ENCODE assay signal across 27 cellular contexts in genomic region chr2:177880278-177880677, GRCh38.
"Had no signal": no experiment of that assay in that cellular context is flagged by ENCODE, and none has a peak within 500 bp of the region (broad histone marks: within the 10 kb centered on the region; RNA-seq: fewer than 3 reads in every experiment).

No MANE protein-coding gene starts in this region.

- ATAC-seq: activated CD4-positive, alpha-beta T cell treated with anti-CD3 and anti-CD28 coated beads for 36 hours; activated CD8-positive, alpha-beta memory T cell treated with anti-CD3 and anti-CD28 coated beads, Interleukin-2, amount 10 ng/mL, durations not matched to agents 7 days and 5 days; activated CD8-positive, alpha-beta T cell treated with anti-CD3 and anti-CD28 coated beads, Interleukin-2, amount 10 ng/mL, durations not matched to agents 7 days and 5 days; activated naive CD4-positive, alpha-beta T cell treated with anti-CD3 and anti-CD28 coated beads, Interleukin-2, amount 50 U/mL, for 72 hours; foreskin keratinocyte had no signal

- H3K4me3 ChIP-seq: colonic mucosa, esophagus muscularis mucosa, gastrocnemius medialis had no signal

- DNase-seq: activated CD4-positive, alpha-beta memory T cell treated with anti-CD3 and anti-CD28 coated beads for 36 hours; activated CD4-positive, alpha-beta T cell treated with anti-CD3 and anti-CD28 coated beads for 36 hours; activated CD4-positive, alpha-beta T cell treated with anti-CD3 and anti-CD28 coated beads, Interleukin-2, amount 10 ng/mL, durations not matched to agents 24 days and 14 days; activated CD4-positive, CD25-positive, alpha-beta regulatory T cell; activated CD4-positive, CD25-positive, alpha-beta regulatory T cell treated with anti-CD3 and anti-CD28 coated beads, Interleukin-2, amount 50 U/mL, for 72 hours; activated CD8-positive, alpha-beta memory T cell treated with anti-CD3 and anti-CD28 coated beads, Interleukin-2, amount 10 ng/mL, durations not matched to agents 7 days and 5 days; activated CD8-positive, alpha-beta memory T cell treated with anti-CD3 and anti-CD28 coated beads, Interleukin-2, amount 50 U/mL, for 4 hours; activated CD8-positive, alpha-beta T cell treated with anti-CD3 and anti-CD28 coated beads, Interleukin-2, amount 10 ng/mL, durations not matched to agents 7 days and 5 days; activated effector memory CD4-positive, alpha-beta T cell treated with anti-CD3 and anti-CD28 coated beads, Interleukin-2, amount 50 U/mL, for 16 hours; activated naive CD4-positive, alpha-beta T cell treated with anti-CD3 and anti-CD28 coated beads for 36 hours; activated naive CD8-positive, alpha-beta T cell treated with anti-CD3 and anti-CD28 coated beads, Interleukin-2, amount 10 ng/mL, durations not matched to agents 7 days and 5 days; activated T-cell treated with anti-CD3 and anti-CD28 coated beads, Interleukin-2, amount 50 U/mL, for 1 hour; activated T-cell treated with anti-CD3 and anti-CD28 coated beads, Interleukin-2, amount 50 U/mL, for 48 hours; brain microvascular endothelial cell; caudate nucleus; colonic mucosa; effector CD8-positive, alpha-beta T cell; foreskin keratinocyte; gastrocnemius medialis; glutamatergic neuron; T-helper 2 cell had no signal

- H3K4me3 Mint-ChIP-seq: activated CD4-positive, alpha-beta memory T cell treated with anti-CD3 and anti-CD28 coated beads for 36 hours; activated CD4-positive, alpha-beta T cell treated with anti-CD3 and anti-CD28 coated beads for 36 hours; activated CD4-positive, alpha-beta T cell treated with anti-CD3 and anti-CD28 coated beads, Interleukin-2, amount 10 ng/mL, durations not matched to agents 24 days and 14 days; activated CD8-positive, alpha-beta memory T cell treated with anti-CD3 and anti-CD28 coated beads, Interleukin-2, amount 10 ng/mL, durations not matched to agents 7 days and 5 days; activated CD8-positive, alpha-beta T cell treated with anti-CD3 and anti-CD28 coated beads, Interleukin-2, amount 10 ng/mL, durations not matched to agents 7 days and 5 days; activated naive CD4-positive, alpha-beta T cell treated with anti-CD3 and anti-CD28 coated beads for 36 hours; activated naive CD8-positive, alpha-beta T cell treated with anti-CD3 and anti-CD28 coated beads, Interleukin-2, amount 10 ng/mL, durations not matched to agents 7 days and 5 days; activated T-helper 1 cell treated with anti-CD3 and anti-CD28 coated beads, Interleukin-12 subunit alpha, Interleukin-12 subunit beta, Interleukin-2, Interleukin-4 antibody, amounts not matched to agents 30 ng/mL and 10 ng/mL and 1 ng/mL, durations not matched to agents 14 hours and 24 hours and 36 hours had no signal

- H3K36me3 Mint-ChIP-seq: activated CD4-positive, alpha-beta memory T cell treated with anti-CD3 and anti-CD28 coated beads for 36 hours; activated CD8-positive, alpha-beta memory T cell treated with anti-CD3 and anti-CD28 coated beads, Interleukin-2, amount 10 ng/mL, durations not matched to agents 7 days and 5 days; activated naive CD4-positive, alpha-beta T cell treated with anti-CD3 and anti-CD28 coated beads, Interleukin-2, amount 50 U/mL, for 72 hours; activated naive CD8-positive, alpha-beta T cell treated with anti-CD3 and anti-CD28 coated beads, Interleukin-2, amount 10 ng/mL, durations not matched to agents 7 days and 5 days had no signal

- H3K9me3 ChIP-seq: colonic mucosa, esophagus muscularis mucosa, gastrocnemius medialis had no signal

- H3K27ac ChIP-seq: brain microvascular endothelial cell, colonic mucosa, esophagus muscularis mucosa, foreskin keratinocyte had no signal

- H3K4me1 Mint-ChIP-seq: activated CD4-positive, alpha-beta T cell treated with anti-CD3 and anti-CD28 coated beads for 36 hours; activated CD4-positive, alpha-beta T cell treated with anti-CD3 and anti-CD28 coated beads, Interleukin-2, amount 10 ng/mL, durations not matched to agents 24 days and 14 days; activated CD8-positive, alpha-beta memory T cell treated with anti-CD3 and anti-CD28 coated beads, Interleukin-2, amount 10 ng/mL, durations not matched to agents 7 days and 5 days; activated naive CD8-positive, alpha-beta T cell treated with anti-CD3 and anti-CD28 coated beads, Interleukin-2, amount 10 ng/mL, durations not matched to agents 7 days and 5 days had no signal

- H3K36me3 ChIP-seq: brain microvascular endothelial cell, colonic mucosa, esophagus muscularis mucosa, gastrocnemius medialis had no signal

- FAIRE-seq: astrocyte, bronchial epithelial cell had no signal

- H3K4me1 ChIP-seq: colonic mucosa, esophagus muscularis mucosa, foreskin keratinocyte had no signal

- H3K27ac Mint-ChIP-seq: activated CD4-positive, alpha-beta memory T cell treated with anti-CD3 and anti-CD28 coated beads for 36 hours; activated CD4-positive, alpha-beta T cell treated with anti-CD3 and anti-CD28 coated beads for 36 hours; activated CD4-positive, alpha-beta T cell treated with anti-CD3 and anti-CD28 coated beads, Interleukin-2, amount 10 ng/mL, durations not matched to agents 24 days and 14 days; activated CD8-positive, alpha-beta memory T cell treated with anti-CD3 and anti-CD28 coated beads, Interleukin-2, amount 10 ng/mL, durations not matched to agents 7 days and 5 days; activated CD8-positive, alpha-beta T cell treated with anti-CD3 and anti-CD28 coated beads, Interleukin-2, amount 10 ng/mL, durations not matched to agents 7 days and 5 days; activated naive CD4-positive, alpha-beta T cell treated with anti-CD3 and anti-CD28 coated beads for 36 hours; activated naive CD4-positive, alpha-beta T cell treated with anti-CD3 and anti-CD28 coated beads, Interleukin-2, amount 50 U/mL, for 72 hours; activated naive CD8-positive, alpha-beta T cell treated with anti-CD3 and anti-CD28 coated beads, Interleukin-2, amount 10 ng/mL, durations not matched to agents 7 days and 5 days; activated T-helper 1 cell treated with anti-CD3 and anti-CD28 coated beads, Interleukin-12 subunit alpha, Interleukin-12 subunit beta, Interleukin-2, Interleukin-4 antibody, amounts not matched to agents 30 ng/mL and 10 ng/mL and 1 ng/mL, durations not matched to agents 14 hours and 24 hours and 36 hours; activated T-helper 2 cell treated with anti-CD3 and anti-CD28 coated beads, Interferon-gamma antibody, Interleukin-2, Interleukin-4, amounts not matched to agents 10 μg/mL and 5 μg/mL and 100 μg/mL, durations not matched to agents 14 hours and 24 hours and 36 hours had no signal

- H3K27me3 ChIP-seq: brain microvascular endothelial cell, colonic mucosa, esophagus muscularis mucosa, foreskin keratinocyte, gastrocnemius medialis had no signal

- H3K9me3 Mint-ChIP-seq: activated CD4-positive, alpha-beta memory T cell treated with anti-CD3 and anti-CD28 coated beads for 36 hours; activated CD4-positive, alpha-beta T cell treated with anti-CD3 and anti-CD28 coated beads, Interleukin-2, amount 10 ng/mL, durations not matched to agents 24 days and 14 days; activated naive CD4-positive, alpha-beta T cell treated with anti-CD3 and anti-CD28 coated beads for 36 hours; activated naive CD8-positive, alpha-beta T cell treated with anti-CD3 and anti-CD28 coated beads, Interleukin-2, amount 10 ng/mL, durations not matched to agents 7 days and 5 days; activated T-helper 1 cell treated with anti-CD3 and anti-CD28 coated beads, Interleukin-12 subunit alpha, Interleukin-12 subunit beta, Interleukin-2, Interleukin-4 antibody, amounts not matched to agents 30 ng/mL and 10 ng/mL and 1 ng/mL, durations not matched to agents 14 hours and 24 hours and 36 hours; activated T-helper 2 cell treated with anti-CD3 and anti-CD28 coated beads, Interferon-gamma antibody, Interleukin-2, Interleukin-4, amounts not matched to agents 10 μg/mL and 5 μg/mL and 100 μg/mL, durations not matched to agents 14 hours and 24 hours and 36 hours had no signal
